ENCODE assay signal across 6 cellular contexts in genomic region chr11:65898656-65899355, GRCh38. TPM values are rescaled to one million over a fixed set of nuclear protein-coding genes. Genes with fewer than 3 reads are reported as not detected.
A peak's percentile ranks its signal among the peaks of the same experiment; 100 is the strongest.
DNase-seq lines count a peak whose midpoint lies in the region; ATAC-seq, FAIRE-seq and TF ChIP-seq lines count a peak whose summit lies in the region.

No MANE protein-coding gene starts in this region.

- peaks cover 55% of the 10 kb centered on the region for H3K4me1 ChIP-seq in astrocyte (ENCODE audit: insufficient read depth, low read length)

- H3K27ac Mint-ChIP-seq in astrocyte (ENCODE audit: unreplicated experiment) (peak overlapping the region; percentile 90), naive B cell (peak overlapping the region; percentile 83 to 98 (median 88))

- peak overlapping the region; percentile 95 for H3K27ac ChIP-seq in astrocyte (ENCODE audit: low read depth, low read length)

- H3K4me1 Mint-ChIP-seq in astrocyte (ENCODE audit: low read depth, unreplicated experiment) (peaks cover 37% of the 10 kb centered on the region), naive B cell (peaks cover 9 to 26% (median 16%) of the 10 kb centered on the region in 3 donors)

- no peak for TF ChIP-seq CTCF in astrocyte (IDR thresholded peaks at IDR 0.05; ENCODE audit: insufficient read depth, low read depth, low read length)

- no peak for FAIRE-seq in astrocyte (lab: Jason Lieb, UNC)

- H3K4me2 ChIP-seq in astrocyte (ENCODE audit: low read length): peak overlapping the region; percentile 89

- H2AFZ ChIP-seq in astrocyte (ENCODE audit: low read depth, low read length): no peak overlapping the region

- peaks cover 22% of the 10 kb centered on the region for H3K36me3 ChIP-seq in astrocyte (ENCODE audit: insufficient read depth, low read length)

- peak overlapping the region; percentile 95 for H3K4me3 Mint-ChIP-seq in astrocyte (ENCODE audit: unreplicated experiment)
- peak overlapping the region; percentile 71 to 88 (median 80) for H3K4me3 Mint-ChIP-seq in naive B cell

- H3K36me3 Mint-ChIP-seq in astrocyte (ENCODE audit: low read depth, unreplicated experiment) (peaks cover 9% of the 10 kb centered on the region), naive B cell (no peaks in the 10 kb centered on the region)

- peaks cover 54% of the 10 kb centered on the region for H4K20me1 ChIP-seq in astrocyte (ENCODE audit: insufficient read depth, low read length)

- DNase-seq in EH (ENCODE audit: low read depth) (peak; percentile 54), astrocyte (ENCODE audit: low read depth) (no peak), naive B cell (no peak)
- DNase-seq in stimulated activated CD4-positive, alpha-beta T cell treated with anti-CD3 and anti-CD28 coated beads, Interleukin-2, amount 100 ng/mL, for 48 hours: no peak
- no peak for DNase-seq in central memory CD4-positive, alpha-beta T cell

- H3K9ac ChIP-seq in astrocyte (ENCODE audit: low read length): peak overlapping the region; percentile 99

- peaks cover 72% of the 10 kb centered on the region for H3K79me2 ChIP-seq in astrocyte (ENCODE audit: insufficient read depth, low read length)

- no peak for ATAC-seq in naive B cell (ENCODE audit: low read depth in 2 of 2)
- no peak for ATAC-seq in esophagus mucosa

- peak overlapping the region; percentile 94 for H3K4me3 ChIP-seq in astrocyte (ENCODE audit: insufficient read depth, low read depth, low read length)

- H3K9me3 ChIP-seq in astrocyte (ENCODE audit: insufficient read depth, low read depth, low read length): no peaks in the 10 kb centered on the region

- no peaks in the 10 kb centered on the region for H3K27me3 ChIP-seq in astrocyte (ENCODE audit: insufficient read depth, low read length)

- H3K9me3 Mint-ChIP-seq in astrocyte (ENCODE audit: unreplicated experiment) (no peaks in the 10 kb centered on the region), naive B cell (no peaks in the 10 kb centered on the region)

- H3K27me3 Mint-ChIP-seq in astrocyte (ENCODE audit: low read depth, unreplicated experiment): no peaks in the 10 kb centered on the region
- peaks cover 0 to 20% (median 11%) of the 10 kb centered on the region in 3 donors for H3K27me3 Mint-ChIP-seq in naive B cell

RNA-seq across cellular contexts. Expression of gene FOSL1, which starts 1.4 kb away (rescaled TPM):
- total RNA-seq in astrocyte: 24.5 and 37.9 TPM in 2 replicates
- polyA plus RNA-seq in naive B cell (ENCODE audit: low read depth in 6 of 6): under 1 TPM in 3 of 6 donors, not detected in 3; 0.25 to 0.34 (median 0.27) TPM
- 28.9 TPM for total RNA-seq in esophagus mucosa

RNA-seq across cellular contexts. Expression of gene CCDC85B, which starts 8.3 kb away (rescaled TPM):
- 29.9 and 31.4 TPM in 2 replicates for total RNA-seq in astrocyte
- polyA plus RNA-seq in naive B cell (ENCODE audit: low read depth in 6 of 6): 10 to 100 TPM; 22.4 to 62.8 (median 45.3) TPM
- total RNA-seq in esophagus mucosa: 15.3 TPM

RNA-seq across cellular contexts. Expression of gene FIBP, which starts 10.5 kb away (rescaled TPM):
- total RNA-seq in astrocyte (67.4 and 68.7 TPM in 2 replicates), esophagus mucosa (42.3 TPM)
- 100 to 1,000 TPM in 4 of 6 donors, 10 to 100 TPM in 2; 91.2 to 191 (median 107) TPM for polyA plus RNA-seq in naive B cell (ENCODE audit: low read depth in 6 of 6)

RNA-seq across cellular contexts. Expression of gene CTSW, which starts 19.2 kb away (rescaled TPM):
- total RNA-seq in astrocyte (not detected in 2 replicates), esophagus mucosa (not detected)
- polyA plus RNA-seq in naive B cell (ENCODE audit: low read depth in 6 of 6): 1 to 10 TPM in 5 of 6 donors, under 1 TPM in 1; 0.68 to 7.2 (median 3.0) TPM

RNA-seq across cellular contexts. Expression of gene C11orf68, which starts 20.1 kb away (rescaled TPM):
- 34.6 and 35.3 TPM in 2 replicates for total RNA-seq in astrocyte
- polyA plus RNA-seq in naive B cell (ENCODE audit: low read depth in 6 of 6): 10 to 100 TPM; 48.5 to 79.3 (median 68.4) TPM
- 16.9 TPM for total RNA-seq in esophagus mucosa
